ENCODE assay signal across 30 cellular contexts in the genomic region with DNA sequence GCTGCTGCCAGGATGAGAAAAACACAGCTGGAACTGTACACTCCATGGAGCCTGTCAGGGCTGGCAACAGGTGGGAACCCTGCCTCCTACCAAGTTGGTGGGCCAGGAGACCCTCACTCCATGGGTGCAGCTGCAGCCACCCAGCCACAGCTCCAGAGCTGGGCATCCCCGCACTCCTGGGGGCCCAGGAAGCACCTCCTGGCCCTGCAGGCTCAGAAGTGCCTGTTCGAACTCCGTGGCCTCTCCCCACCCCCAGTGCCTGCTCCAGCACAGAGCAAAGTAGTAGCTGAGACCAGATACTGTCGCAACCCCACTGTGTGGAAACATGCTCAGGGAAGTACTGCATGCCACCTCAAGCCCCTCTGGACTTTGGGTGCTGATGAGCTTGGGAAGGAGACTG.
"Had no signal": no experiment of that assay in that cellular context is flagged by ENCODE, and none has a peak within 500 bp of the region (broad histone marks: within the 10 kb centered on the region; RNA-seq: fewer than 3 reads in every experiment).

No MANE protein-coding gene starts in this region.

- H3K4me1 Mint-ChIP-seq: activated B cell treated with CpG ODN at 0.5 μM for 24 hours; activated CD4-positive, alpha-beta memory T cell treated with anti-CD3 and anti-CD28 coated beads, Interleukin-2, amount 10 ng/mL, durations not matched to agents 7 days and 5 days; activated CD8-positive, alpha-beta memory T cell treated with anti-CD3 and anti-CD28 coated beads, Interleukin-2, amount 10 ng/mL, durations not matched to agents 7 days and 5 days; activated naive CD4-positive, alpha-beta T cell treated with anti-CD3 and anti-CD28 coated beads, Interleukin-2, amount 10 ng/mL, durations not matched to agents 7 days and 5 days; activated naive CD8-positive, alpha-beta T cell treated with anti-CD3 and anti-CD28 coated beads, Interleukin-2, amount 50 U/mL, for 24 hours had no signal

- H3K36me3 Mint-ChIP-seq: activated CD8-positive, alpha-beta memory T cell treated with anti-CD3 and anti-CD28 coated beads, Interleukin-2, amount 10 ng/mL, durations not matched to agents 7 days and 5 days; activated naive CD4-positive, alpha-beta T cell treated with anti-CD3 and anti-CD28 coated beads, Interleukin-2, amount 10 ng/mL, durations not matched to agents 7 days and 5 days; activated naive CD8-positive, alpha-beta T cell had no signal

- H3K36me3 ChIP-seq: brain microvascular endothelial cell, MG63, SJSA1 had no signal

- H3K4me1 ChIP-seq: SJSA1 had no signal

- H3K9me3 Mint-ChIP-seq: activated B cell treated with CpG ODN at 0.5 μM for 24 hours; activated CD4-positive, alpha-beta memory T cell treated with anti-CD3 and anti-CD28 coated beads, Interleukin-2, amount 10 ng/mL, durations not matched to agents 7 days and 5 days; activated naive CD4-positive, alpha-beta T cell treated with anti-CD3 and anti-CD28 coated beads, Interleukin-2, amount 10 ng/mL, durations not matched to agents 7 days and 5 days; activated naive CD8-positive, alpha-beta T cell treated with anti-CD3 and anti-CD28 coated beads, Interleukin-2, amount 50 U/mL, for 24 hours; T-helper 1 cell treated with Interleukin-12 subunit alpha and Interleukin-12 subunit beta and Interleukin-4 antibody, amounts not matched to agents 30 μg/mL and 1 μg/mL, for 36 hours; T-helper 2 cell treated with Interferon-gamma antibody and Interleukin-4, amounts not matched to agents 5 μg/mL and 100 μg/mL, for 36 hours had no signal

- H3K27ac Mint-ChIP-seq: activated B cell treated with CpG ODN at 0.5 μM for 24 hours; activated CD4-positive, alpha-beta memory T cell treated with anti-CD3 and anti-CD28 coated beads, Interleukin-2, amount 10 ng/mL, durations not matched to agents 7 days and 5 days; activated CD8-positive, alpha-beta memory T cell treated with anti-CD3 and anti-CD28 coated beads, Interleukin-2, amount 10 ng/mL, durations not matched to agents 7 days and 5 days; activated naive CD4-positive, alpha-beta T cell treated with anti-CD3 and anti-CD28 coated beads, Interleukin-2, amount 10 ng/mL, durations not matched to agents 7 days and 5 days; activated naive CD8-positive, alpha-beta T cell; activated naive CD8-positive, alpha-beta T cell treated with anti-CD3 and anti-CD28 coated beads, Interleukin-2, amount 50 U/mL, for 24 hours; T-helper 1 cell treated with Interleukin-12 subunit alpha and Interleukin-12 subunit beta and Interleukin-4 antibody, amounts not matched to agents 30 μg/mL and 1 μg/mL, for 36 hours; T-helper 2 cell treated with Interferon-gamma antibody and Interleukin-4, amounts not matched to agents 5 μg/mL and 100 μg/mL, for 36 hours had no signal

- ATAC-seq: activated CD8-positive, alpha-beta memory T cell treated with anti-CD3 and anti-CD28 coated beads, Interleukin-2, amount 10 ng/mL, durations not matched to agents 7 days and 5 days; activated naive CD8-positive, alpha-beta T cell treated with anti-CD3 and anti-CD28 coated beads, Interleukin-2, amount 50 U/mL, for 24 hours; Panc1 had no signal

- H3K4me3 ChIP-seq: MG63, SJSA1 had no signal

- H3K4me3 Mint-ChIP-seq: activated B cell treated with CpG ODN at 0.5 μM for 24 hours; activated CD4-positive, alpha-beta memory T cell treated with anti-CD3 and anti-CD28 coated beads, Interleukin-2, amount 10 ng/mL, durations not matched to agents 7 days and 5 days; activated CD8-positive, alpha-beta memory T cell treated with anti-CD3 and anti-CD28 coated beads, Interleukin-2, amount 10 ng/mL, durations not matched to agents 7 days and 5 days; activated naive CD4-positive, alpha-beta T cell treated with anti-CD3 and anti-CD28 coated beads, Interleukin-2, amount 10 ng/mL, durations not matched to agents 7 days and 5 days; activated naive CD8-positive, alpha-beta T cell; activated naive CD8-positive, alpha-beta T cell treated with anti-CD3 and anti-CD28 coated beads, Interleukin-2, amount 50 U/mL, for 24 hours; T-helper 1 cell treated with Interleukin-12 subunit alpha and Interleukin-12 subunit beta and Interleukin-4 antibody, amounts not matched to agents 30 μg/mL and 1 μg/mL, for 36 hours; T-helper 2 cell treated with Interferon-gamma antibody and Interleukin-4, amounts not matched to agents 5 μg/mL and 100 μg/mL, for 36 hours had no signal

- H3K9ac ChIP-seq: SK-N-SH had no signal

- H3K27ac ChIP-seq: brain microvascular endothelial cell, SJSA1 had no signal

- H3K9me3 ChIP-seq: MG63, SJSA1, SK-N-SH had no signal

- H3K27me3 ChIP-seq: brain microvascular endothelial cell, MG63, SJSA1 had no signal

- DNase-seq: activated B cell treated with CpG ODN at 0.5 μM for 24 hours; activated CD4-positive, alpha-beta memory T cell treated with anti-CD3 and anti-CD28 coated beads, Interleukin-2, amount 10 ng/mL, durations not matched to agents 7 days and 5 days; activated CD4-positive, alpha-beta T cell treated with anti-CD3 and anti-CD28 coated beads for 48 hours; activated CD4-positive, CD25-positive, alpha-beta regulatory T cell treated with anti-CD3 and anti-CD28 coated beads, Interleukin-2, amount 50 U/mL, for 72 hours; activated CD8-positive, alpha-beta memory T cell treated with anti-CD3 and anti-CD28 coated beads for 24 hours; activated CD8-positive, alpha-beta memory T cell treated with anti-CD3 and anti-CD28 coated beads, Interleukin-2, amount 10 ng/mL, durations not matched to agents 7 days and 5 days; activated CD8-positive, alpha-beta memory T cell treated with anti-CD3 and anti-CD28 coated beads, Interleukin-2, amount 50 U/mL, for 48 hours; activated effector memory CD4-positive, alpha-beta T cell treated with Interleukin-2 at 50 U/mL for 16 hours; activated naive CD4-positive, alpha-beta T cell treated with anti-CD3 and anti-CD28 coated beads, Interleukin-2, amount 10 ng/mL, durations not matched to agents 7 days and 5 days; activated naive CD8-positive, alpha-beta T cell treated with anti-CD3 and anti-CD28 coated beads, Interleukin-2, amount 50 U/mL, for 24 hours; activated T-cell treated with anti-CD3 and anti-CD28 coated beads, Interleukin-2, amount 50 U/mL, for 48 hours; anterior cingulate cortex; brain microvascular endothelial cell; central memory CD4-positive, alpha-beta T cell; Kasumi-1; MG63; NCI-H1092; NCI-H1436 treated with DMSO at 0.1 percent for 48 hours; NCI-H1694 treated with DMSO at 0.1 percent for 48 hours; NCI-H2029; NCI-H345; NCI-H524 treated with DMSO at 0.1 percent for 48 hours; RPMI8226; SHP77 treated with DMSO at 0.1 percent for 48 hours; SK-N-SH had no signal
